ENCODE assay signal across 8 cellular contexts in genomic region chr7:95470452-95470851, GRCh38. TPM values are rescaled to one million over a fixed set of nuclear protein-coding genes. Genes with fewer than 3 reads are reported as not detected.
DNase-seq lines count a peak whose midpoint lies in the region; ATAC-seq and TF ChIP-seq lines count a peak whose summit lies in the region.

No MANE protein-coding gene starts in this region.

- peak; percentile 28 to 46 for DNase-seq in HAP-1 (ENCODE audit: low spot score in 2 of 2)
- DNase-seq in LHCN-M2 (ENCODE audit: low read depth): peak; percentile 89
- DNase-seq in SKM-1 treated with dmso at 0.1 percent for 144 hours (lab: John Stamatoyannopoulos, UW; ENCODE audit: unreplicated experiment): peak; percentile 8
- no peak for DNase-seq in sciatic nerve (ENCODE audit: low spot score)
- DNase-seq in NCI-H1048 (lab: John Stamatoyannopoulos, UW): no peak
- DNase-seq in effector memory CD4-positive, alpha-beta T cell: no peak

- H3K27me3 ChIP-seq in HAP-1 (ENCODE audit: low read depth) (no peaks in the 10 kb centered on the region), liver (ENCODE audit: control insufficient read depth in 4 of 4, insufficient read depth in 4 of 4, low read length in 3 of 4) (no peaks in the 10 kb centered on the region)
- H3K27me3 ChIP-seq in effector memory CD4-positive, alpha-beta T cell (replicated peaks; ENCODE audit: control insufficient read depth, insufficient read depth, low read length, poor library complexity, severe bottlenecking): no peaks in the 10 kb centered on the region

- WGBS in liver: 7% methylated on average over 3 of the region's 3 CpGs

- H3K36me3 ChIP-seq in HAP-1 (replicated peaks) (no peaks in the 10 kb centered on the region), liver (ENCODE audit: control insufficient read depth in 4 of 4, insufficient read depth in 3 of 4, low read depth in 1 of 4, low read length in 3 of 4) (no peaks in the 10 kb centered on the region)
- no peaks in the 10 kb centered on the region for H3K36me3 ChIP-seq in effector memory CD4-positive, alpha-beta T cell (ENCODE audit: control insufficient read depth, insufficient read depth, low read length)

- intact Hi-C loops in sciatic nerve (cut with DNase I): no loop called here

- H3K4me3 ChIP-seq in HAP-1: no peak overlapping the region
- H3K4me3 ChIP-seq in liver (ENCODE audit: low read depth in 1 of 3, low read length in 3 of 3): no peak overlapping the region
- H3K4me3 ChIP-seq in effector memory CD4-positive, alpha-beta T cell (ENCODE audit: insufficient read depth, low read depth, low read length, poor library complexity, severe bottlenecking): no peak overlapping the region

- H3K27ac ChIP-seq in liver (ENCODE audit: low read depth in 1 of 2, low read length in 2 of 2): no peak overlapping the region
- H3K27ac ChIP-seq in effector memory CD4-positive, alpha-beta T cell (ENCODE audit: insufficient read depth, low read length, poor library complexity, severe bottlenecking): no peak overlapping the region

- peaks cover 62% of the 10 kb centered on the region for H3K4me1 ChIP-seq in HAP-1
- H3K4me1 ChIP-seq in liver (ENCODE audit: control insufficient read depth in 4 of 4, insufficient read depth in 4 of 4, low read length in 3 of 4): peaks cover 0 to 7% (median 2%) of the 10 kb centered on the region in 4 donors
- no peaks in the 10 kb centered on the region for H3K4me1 ChIP-seq in effector memory CD4-positive, alpha-beta T cell (ENCODE audit: control insufficient read depth, insufficient read depth, low read length, poor library complexity, severe bottlenecking)

- ATAC-seq in GM18511 (IDR thresholded peaks at IDR 0.05; ENCODE audit: unreplicated experiment) (peak; percentile 99), sciatic nerve (no peak)

- H3K9me3 ChIP-seq in HAP-1 (no peaks in the 10 kb centered on the region), liver (ENCODE audit: control insufficient read depth in 4 of 4, low read length in 3 of 4) (no peaks in the 10 kb centered on the region)
- H3K9me3 ChIP-seq in effector memory CD4-positive, alpha-beta T cell (ENCODE audit: control insufficient read depth, low read length): no peaks in the 10 kb centered on the region

- peak in 1 of 2 donors; percentile 47 for TF ChIP-seq RAD21 in liver (IDR thresholded peaks at IDR 0.05)

- peak overlapping the region in 1 of 2 donors; percentile 42 for H3K9ac ChIP-seq in liver (ENCODE audit: low read depth in 1 of 2, low read length in 2 of 2)

- no peak for TF ChIP-seq CTCF in liver (IDR thresholded peaks at IDR 0.05; ENCODE audit: low read depth, low read length, missing input control)

- in situ Hi-C loops in HAP-1 (cut with MboI; ENCODE audit: low sequenced_read_pairs): no loop called here

TF ChIP-seq in liver, 16 proteins besides CTCF, POLR2A, EP300 and RAD21:
- TF ChIP-seq FOXA1 (IDR thresholded peaks at IDR 0.05): no peak
- peak; percentile 20 to 22 for TF ChIP-seq RXRA (IDR thresholded peaks at IDR 0.05)
- peak; percentile 30 to 86 for TF ChIP-seq EGR1 (IDR thresholded peaks at IDR 0.05; ENCODE audit: low read depth in 2 of 2)
- TF ChIP-seq FOXA2 (IDR thresholded peaks at IDR 0.05): no peak
- TF ChIP-seq, protein P1, sequence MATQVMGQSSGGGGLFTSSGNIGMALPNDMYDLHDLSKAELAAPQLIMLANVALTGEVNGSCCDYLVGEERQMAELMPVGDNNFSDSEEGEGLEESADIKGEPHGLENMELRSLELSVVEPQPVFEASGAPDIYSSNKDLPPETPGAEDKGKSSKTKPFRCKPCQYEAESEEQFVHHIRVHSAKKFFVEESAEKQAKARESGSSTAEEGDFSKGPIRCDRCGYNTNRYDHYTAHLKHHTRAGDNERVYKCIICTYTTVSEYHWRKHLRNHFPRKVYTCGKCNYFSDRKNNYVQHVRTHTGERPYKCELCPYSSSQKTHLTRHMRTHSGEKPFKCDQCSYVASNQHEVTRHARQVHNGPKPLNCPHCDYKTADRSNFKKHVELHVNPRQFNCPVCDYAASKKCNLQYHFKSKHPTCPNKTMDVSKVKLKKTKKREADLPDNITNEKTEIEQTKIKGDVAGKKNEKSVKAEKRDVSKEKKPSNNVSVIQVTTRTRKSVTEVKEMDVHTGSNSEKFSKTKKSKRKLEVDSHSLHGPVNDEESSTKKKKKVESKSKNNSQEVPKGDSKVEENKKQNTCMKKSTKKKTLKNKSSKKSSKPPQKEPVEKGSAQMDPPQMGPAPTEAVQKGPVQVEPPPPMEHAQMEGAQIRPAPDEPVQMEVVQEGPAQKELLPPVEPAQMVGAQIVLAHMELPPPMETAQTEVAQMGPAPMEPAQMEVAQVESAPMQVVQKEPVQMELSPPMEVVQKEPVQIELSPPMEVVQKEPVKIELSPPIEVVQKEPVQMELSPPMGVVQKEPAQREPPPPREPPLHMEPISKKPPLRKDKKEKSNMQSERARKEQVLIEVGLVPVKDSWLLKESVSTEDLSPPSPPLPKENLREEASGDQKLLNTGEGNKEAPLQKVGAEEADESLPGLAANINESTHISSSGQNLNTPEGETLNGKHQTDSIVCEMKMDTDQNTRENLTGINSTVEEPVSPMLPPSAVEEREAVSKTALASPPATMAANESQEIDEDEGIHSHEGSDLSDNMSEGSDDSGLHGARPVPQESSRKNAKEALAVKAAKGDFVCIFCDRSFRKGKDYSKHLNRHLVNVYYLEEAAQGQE (IDR thresholded peaks at IDR 0.05): no peak
- no peak for TF ChIP-seq HNF4G (IDR thresholded peaks at IDR 0.05)
- TF ChIP-seq JUND (IDR thresholded peaks at IDR 0.05): no peak
- peak; percentile 36 to 41 for TF ChIP-seq HNF4A (conservative IDR thresholded peaks at IDR 0.05)
- TF ChIP-seq, protein P2, sequence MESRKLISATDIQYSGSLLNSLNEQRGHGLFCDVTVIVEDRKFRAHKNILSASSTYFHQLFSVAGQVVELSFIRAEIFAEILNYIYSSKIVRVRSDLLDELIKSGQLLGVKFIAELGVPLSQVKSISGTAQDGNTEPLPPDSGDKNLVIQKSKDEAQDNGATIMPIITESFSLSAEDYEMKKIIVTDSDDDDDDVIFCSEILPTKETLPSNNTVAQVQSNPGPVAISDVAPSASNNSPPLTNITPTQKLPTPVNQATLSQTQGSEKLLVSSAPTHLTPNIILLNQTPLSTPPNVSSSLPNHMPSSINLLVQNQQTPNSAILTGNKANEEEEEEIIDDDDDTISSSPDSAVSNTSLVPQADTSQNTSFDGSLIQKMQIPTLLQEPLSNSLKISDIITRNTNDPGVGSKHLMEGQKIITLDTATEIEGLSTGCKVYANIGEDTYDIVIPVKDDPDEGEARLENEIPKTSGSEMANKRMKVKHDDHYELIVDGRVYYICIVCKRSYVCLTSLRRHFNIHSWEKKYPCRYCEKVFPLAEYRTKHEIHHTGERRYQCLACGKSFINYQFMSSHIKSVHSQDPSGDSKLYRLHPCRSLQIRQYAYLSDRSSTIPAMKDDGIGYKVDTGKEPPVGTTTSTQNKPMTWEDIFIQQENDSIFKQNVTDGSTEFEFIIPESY (IDR thresholded peaks at IDR 0.05): no peak
- TF ChIP-seq TAF1 (conservative IDR thresholded peaks at IDR 0.05): no peak
- TF ChIP-seq, protein P3, sequence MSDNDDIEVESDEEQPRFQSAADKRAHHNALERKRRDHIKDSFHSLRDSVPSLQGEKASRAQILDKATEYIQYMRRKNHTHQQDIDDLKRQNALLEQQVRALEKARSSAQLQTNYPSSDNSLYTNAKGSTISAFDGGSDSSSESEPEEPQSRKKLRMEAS (IDR thresholded peaks at IDR 0.05): no peak
- TF ChIP-seq YY1 (IDR thresholded peaks at IDR 0.05): peak; percentile 25
- no peak for TF ChIP-seq NR2F2 (IDR thresholded peaks at IDR 0.05)
- TF ChIP-seq, protein P4, sequence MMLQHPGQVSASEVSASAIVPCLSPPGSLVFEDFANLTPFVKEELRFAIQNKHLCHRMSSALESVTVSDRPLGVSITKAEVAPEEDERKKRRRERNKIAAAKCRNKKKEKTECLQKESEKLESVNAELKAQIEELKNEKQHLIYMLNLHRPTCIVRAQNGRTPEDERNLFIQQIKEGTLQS (IDR thresholded peaks at IDR 0.05): no peak
- TF ChIP-seq SP1 (IDR thresholded peaks at IDR 0.05): peak; percentile 22
- no peak for TF ChIP-seq GABPA (IDR thresholded peaks at IDR 0.05 in 1 of 2, conservative IDR thresholded peaks at IDR 0.05 in 1 of 2)

RNA-seq across cellular contexts. Expression of gene ASB4, which starts 15.3 kb away (rescaled TPM):
- under 0.01 and 0.06 TPM in 2 replicates for total RNA-seq in LHCN-M2 (2014; rRNA removed)
- polyA plus RNA-seq in LHCN-M2 (2012): not detected
- total RNA-seq in liver: under 1 TPM; 0.09 to 0.50 TPM
- polyA plus RNA-seq in liver: 1 to 10 TPM in 1 of 2 donors, under 1 TPM in 1; 0.27 to 1.1 TPM
- 0.80 TPM for total RNA-seq in sciatic nerve

RNA-seq across cellular contexts. Expression of gene PON2, which starts 35.6 kb away (rescaled TPM):
- 261 and 272 TPM in 2 replicates for total RNA-seq in LHCN-M2 (2014; rRNA removed)
- polyA plus RNA-seq in LHCN-M2 (2012): 98.1 TPM
- total RNA-seq in liver: 100 to 1,000 TPM; 145 to 193 TPM
- polyA plus RNA-seq in liver: 100 to 1,000 TPM in 1 of 2 donors, 10 to 100 TPM in 1; 99.1 to 276 TPM
- total RNA-seq in sciatic nerve: 111 TPM

Comparison
In these comparisons a context has a peak if more than half of its experiments do, and no peak if none do; other contexts are left out.
1. DNase-seq: peak in HAP-1 (2 of 2), LHCN-M2 (single experiment) and SKM-1 treated with dmso at 0.1 percent for 144 hours (single experiment); none in sciatic nerve (single experiment), NCI-H1048 (single experiment) and effector memory CD4-positive, alpha-beta T cell (0 of 3).